Comparison of ENCODE assay signal across 1 cellular context in the genomic region with DNA sequence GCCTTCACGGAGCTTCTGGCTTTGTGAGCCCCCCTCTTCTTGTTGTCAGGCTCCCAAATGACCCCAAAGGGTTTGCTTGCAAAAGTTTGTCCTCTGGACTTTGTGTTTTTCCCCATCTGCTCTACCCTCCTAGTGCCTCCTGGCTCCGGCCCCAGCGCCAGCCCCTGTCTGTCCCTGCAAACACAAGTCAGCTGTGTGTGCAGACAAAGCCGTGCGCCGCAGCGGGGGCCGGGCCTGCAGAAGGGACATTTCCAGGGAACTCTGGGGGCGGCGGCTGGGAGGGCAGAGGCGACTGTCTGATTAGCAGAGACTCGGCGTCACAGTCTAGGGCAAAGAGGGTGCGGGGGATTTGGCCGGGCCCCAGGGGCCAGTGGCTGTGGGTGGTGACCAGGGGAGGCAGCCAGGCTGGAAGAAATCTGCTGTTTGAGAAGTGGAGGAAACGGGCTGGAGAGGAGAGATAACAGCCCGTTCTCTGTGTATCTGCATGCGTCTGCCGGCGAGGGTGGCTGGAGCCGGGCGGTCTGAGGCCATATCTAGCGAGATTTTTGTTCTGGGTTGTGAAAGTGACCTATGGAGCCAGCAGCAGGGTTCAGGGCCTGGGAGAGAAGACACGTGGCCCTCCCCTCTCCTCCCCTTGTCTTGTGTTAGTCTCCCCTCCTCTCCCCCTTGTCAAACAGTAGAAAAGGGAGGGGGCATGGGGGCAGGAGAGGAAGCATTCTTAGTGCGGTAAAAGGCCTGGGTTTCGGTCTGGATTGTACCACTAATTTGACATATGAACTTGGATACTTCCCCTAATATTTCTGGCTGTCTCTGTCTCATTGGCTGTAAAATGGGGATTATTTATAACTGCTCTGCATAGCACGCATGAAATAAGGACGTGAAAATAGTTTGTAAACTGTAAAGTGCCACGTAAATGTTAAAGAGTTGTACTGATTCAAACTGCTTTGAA.
TF ChIP-seq lines count a peak whose summit lies in the region.

No MANE protein-coding gene starts in this region.

TF ChIP-seq in HepG2, 621 proteins besides CTCF, POLR2A, EP300 and RAD21 (continued from another document and continues in another):
- TF ChIP-seq, protein P1, sequence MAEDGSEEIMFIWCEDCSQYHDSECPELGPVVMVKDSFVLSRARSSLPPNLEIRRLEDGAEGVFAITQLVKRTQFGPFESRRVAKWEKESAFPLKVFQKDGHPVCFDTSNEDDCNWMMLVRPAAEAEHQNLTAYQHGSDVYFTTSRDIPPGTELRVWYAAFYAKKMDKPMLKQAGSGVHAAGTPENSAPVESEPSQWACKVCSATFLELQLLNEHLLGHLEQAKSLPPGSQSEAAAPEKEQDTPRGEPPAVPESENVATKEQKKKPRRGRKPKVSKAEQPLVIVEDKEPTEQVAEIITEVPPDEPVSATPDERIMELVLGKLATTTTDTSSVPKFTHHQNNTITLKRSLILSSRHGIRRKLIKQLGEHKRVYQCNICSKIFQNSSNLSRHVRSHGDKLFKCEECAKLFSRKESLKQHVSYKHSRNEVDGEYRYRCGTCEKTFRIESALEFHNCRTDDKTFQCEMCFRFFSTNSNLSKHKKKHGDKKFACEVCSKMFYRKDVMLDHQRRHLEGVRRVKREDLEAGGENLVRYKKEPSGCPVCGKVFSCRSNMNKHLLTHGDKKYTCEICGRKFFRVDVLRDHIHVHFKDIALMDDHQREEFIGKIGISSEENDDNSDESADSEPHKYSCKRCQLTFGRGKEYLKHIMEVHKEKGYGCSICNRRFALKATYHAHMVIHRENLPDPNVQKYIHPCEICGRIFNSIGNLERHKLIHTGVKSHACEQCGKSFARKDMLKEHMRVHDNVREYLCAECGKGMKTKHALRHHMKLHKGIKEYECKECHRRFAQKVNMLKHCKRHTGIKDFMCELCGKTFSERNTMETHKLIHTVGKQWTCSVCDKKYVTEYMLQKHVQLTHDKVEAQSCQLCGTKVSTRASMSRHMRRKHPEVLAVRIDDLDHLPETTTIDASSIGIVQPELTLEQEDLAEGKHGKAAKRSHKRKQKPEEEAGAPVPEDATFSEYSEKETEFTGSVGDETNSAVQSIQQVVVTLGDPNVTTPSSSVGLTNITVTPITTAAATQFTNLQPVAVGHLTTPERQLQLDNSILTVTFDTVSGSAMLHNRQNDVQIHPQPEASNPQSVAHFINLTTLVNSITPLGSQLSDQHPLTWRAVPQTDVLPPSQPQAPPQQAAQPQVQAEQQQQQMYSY (CRISPR knock-in tag; IDR thresholded peaks at IDR 0.05) = no peak
- TF ChIP-seq ELF3 (CRISPR knock-in tag; IDR thresholded peaks at IDR 0.05) = 0 out of 2 replicates have a peak, but pooled peaks have one; percentile 14
- no peak for TF ChIP-seq ZNF772 (CRISPR knock-in tag; IDR thresholded peaks at IDR 0.05)
- 0 out of 2 replicates have a peak, but pooled peaks have one; percentile 17 for TF ChIP-seq ZNF557 (CRISPR knock-in tag; IDR thresholded peaks at IDR 0.05)
- no peak for TF ChIP-seq BRD4 (CRISPR knock-in tag; IDR thresholded peaks at IDR 0.05)
- no peak for TF ChIP-seq TEAD2 (CRISPR knock-in tag; IDR thresholded peaks at IDR 0.05)
- no peak for TF ChIP-seq FOXA1 (IDR thresholded peaks at IDR 0.05)
- peak; percentile 46; the same call in 1 of the 2 replicates for TF ChIP-seq FOXA1 (CRISPR knock-in tag; IDR thresholded peaks at IDR 0.05)
- peak; percentile 88 for TF ChIP-seq HIVEP1 (CRISPR knock-in tag; IDR thresholded peaks at IDR 0.05)
- TF ChIP-seq, protein P2, sequence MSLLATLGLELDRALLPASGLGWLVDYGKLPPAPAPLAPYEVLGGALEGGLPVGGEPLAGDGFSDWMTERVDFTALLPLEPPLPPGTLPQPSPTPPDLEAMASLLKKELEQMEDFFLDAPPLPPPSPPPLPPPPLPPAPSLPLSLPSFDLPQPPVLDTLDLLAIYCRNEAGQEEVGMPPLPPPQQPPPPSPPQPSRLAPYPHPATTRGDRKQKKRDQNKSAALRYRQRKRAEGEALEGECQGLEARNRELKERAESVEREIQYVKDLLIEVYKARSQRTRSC (CRISPR knock-in tag; IDR thresholded peaks at IDR 0.05; ENCODE audit: low read depth) = 0 out of 2 replicates have a peak, but pooled peaks have one; percentile 32
- TF ChIP-seq, protein P3, sequence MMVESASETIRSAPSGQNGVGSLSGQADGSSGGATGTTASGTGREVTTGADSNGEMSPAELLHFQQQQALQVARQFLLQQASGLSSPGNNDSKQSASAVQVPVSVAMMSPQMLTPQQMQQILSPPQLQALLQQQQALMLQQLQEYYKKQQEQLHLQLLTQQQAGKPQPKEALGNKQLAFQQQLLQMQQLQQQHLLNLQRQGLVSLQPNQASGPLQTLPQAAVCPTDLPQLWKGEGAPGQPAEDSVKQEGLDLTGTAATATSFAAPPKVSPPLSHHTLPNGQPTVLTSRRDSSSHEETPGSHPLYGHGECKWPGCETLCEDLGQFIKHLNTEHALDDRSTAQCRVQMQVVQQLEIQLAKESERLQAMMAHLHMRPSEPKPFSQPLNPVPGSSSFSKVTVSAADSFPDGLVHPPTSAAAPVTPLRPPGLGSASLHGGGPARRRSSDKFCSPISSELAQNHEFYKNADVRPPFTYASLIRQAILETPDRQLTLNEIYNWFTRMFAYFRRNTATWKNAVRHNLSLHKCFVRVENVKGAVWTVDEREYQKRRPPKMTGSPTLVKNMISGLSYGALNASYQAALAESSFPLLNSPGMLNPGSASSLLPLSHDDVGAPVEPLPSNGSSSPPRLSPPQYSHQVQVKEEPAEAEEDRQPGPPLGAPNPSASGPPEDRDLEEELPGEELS (CRISPR knock-in tag; IDR thresholded peaks at IDR 0.05) = peak; percentile 47; the same call in 1 of the 2 replicates
- TF ChIP-seq, protein P4, sequence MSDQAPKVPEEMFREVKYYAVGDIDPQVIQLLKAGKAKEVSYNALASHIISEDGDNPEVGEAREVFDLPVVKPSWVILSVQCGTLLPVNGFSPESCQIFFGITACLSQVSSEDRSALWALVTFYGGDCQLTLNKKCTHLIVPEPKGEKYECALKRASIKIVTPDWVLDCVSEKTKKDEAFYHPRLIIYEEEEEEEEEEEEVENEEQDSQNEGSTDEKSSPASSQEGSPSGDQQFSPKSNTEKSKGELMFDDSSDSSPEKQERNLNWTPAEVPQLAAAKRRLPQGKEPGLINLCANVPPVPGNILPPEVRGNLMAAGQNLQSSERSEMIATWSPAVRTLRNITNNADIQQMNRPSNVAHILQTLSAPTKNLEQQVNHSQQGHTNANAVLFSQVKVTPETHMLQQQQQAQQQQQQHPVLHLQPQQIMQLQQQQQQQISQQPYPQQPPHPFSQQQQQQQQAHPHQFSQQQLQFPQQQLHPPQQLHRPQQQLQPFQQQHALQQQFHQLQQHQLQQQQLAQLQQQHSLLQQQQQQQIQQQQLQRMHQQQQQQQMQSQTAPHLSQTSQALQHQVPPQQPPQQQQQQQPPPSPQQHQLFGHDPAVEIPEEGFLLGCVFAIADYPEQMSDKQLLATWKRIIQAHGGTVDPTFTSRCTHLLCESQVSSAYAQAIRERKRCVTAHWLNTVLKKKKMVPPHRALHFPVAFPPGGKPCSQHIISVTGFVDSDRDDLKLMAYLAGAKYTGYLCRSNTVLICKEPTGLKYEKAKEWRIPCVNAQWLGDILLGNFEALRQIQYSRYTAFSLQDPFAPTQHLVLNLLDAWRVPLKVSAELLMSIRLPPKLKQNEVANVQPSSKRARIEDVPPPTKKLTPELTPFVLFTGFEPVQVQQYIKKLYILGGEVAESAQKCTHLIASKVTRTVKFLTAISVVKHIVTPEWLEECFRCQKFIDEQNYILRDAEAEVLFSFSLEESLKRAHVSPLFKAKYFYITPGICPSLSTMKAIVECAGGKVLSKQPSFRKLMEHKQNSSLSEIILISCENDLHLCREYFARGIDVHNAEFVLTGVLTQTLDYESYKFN (CRISPR knock-in tag; conservative IDR thresholded peaks at IDR 0.05) = peak; percentile 91
- TF ChIP-seq CBX5 (CRISPR knock-in tag; IDR thresholded peaks at IDR 0.05; ENCODE audit: borderline replicate concordance) = 0 out of 2 replicates have a peak, but pooled peaks have one; percentile 34
- no peak for TF ChIP-seq ATF6 (CRISPR knock-in tag; conservative IDR thresholded peaks at IDR 0.05)
- TF ChIP-seq NCOR1 (IDR thresholded peaks at IDR 0.05; ENCODE audit: borderline replicate concordance, low read length) = peak; percentile 93
- peak; percentile 76 for TF ChIP-seq UBTF (CRISPR knock-in tag; IDR thresholded peaks at IDR 0.05)
- TF ChIP-seq MXD1 (CRISPR knock-in tag; IDR thresholded peaks at IDR 0.05) = peak; percentile 24; the same call in 1 of the 2 replicates
- peak; percentile 47 for TF ChIP-seq TARDBP (CRISPR knock-in tag; IDR thresholded peaks at IDR 0.05)
- no peak for TF ChIP-seq ZNF720 (CRISPR knock-in tag; IDR thresholded peaks at IDR 0.05)
- peak; percentile 87 for TF ChIP-seq HDAC1 (CRISPR knock-in tag; IDR thresholded peaks at IDR 0.05)
- TF ChIP-seq MYNN (CRISPR knock-in tag; IDR thresholded peaks at IDR 0.05; ENCODE audit: low read depth) = no peak
- TF ChIP-seq ZFP36L2 (CRISPR knock-in tag; IDR thresholded peaks at IDR 0.05) = no peak
- TF ChIP-seq, protein P5, sequence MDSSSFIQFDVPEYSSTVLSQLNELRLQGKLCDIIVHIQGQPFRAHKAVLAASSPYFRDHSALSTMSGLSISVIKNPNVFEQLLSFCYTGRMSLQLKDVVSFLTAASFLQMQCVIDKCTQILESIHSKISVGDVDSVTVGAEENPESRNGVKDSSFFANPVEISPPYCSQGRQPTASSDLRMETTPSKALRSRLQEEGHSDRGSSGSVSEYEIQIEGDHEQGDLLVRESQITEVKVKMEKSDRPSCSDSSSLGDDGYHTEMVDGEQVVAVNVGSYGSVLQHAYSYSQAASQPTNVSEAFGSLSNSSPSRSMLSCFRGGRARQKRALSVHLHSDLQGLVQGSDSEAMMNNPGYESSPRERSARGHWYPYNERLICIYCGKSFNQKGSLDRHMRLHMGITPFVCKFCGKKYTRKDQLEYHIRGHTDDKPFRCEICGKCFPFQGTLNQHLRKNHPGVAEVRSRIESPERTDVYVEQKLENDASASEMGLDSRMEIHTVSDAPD (CRISPR knock-in tag; IDR thresholded peaks at IDR 0.05) = peak; percentile 35; the same call in 1 of the 2 replicates
- 0 out of 2 replicates have a peak, but pooled peaks have one; percentile 40 for TF ChIP-seq JUN (CRISPR knock-in tag; IDR thresholded peaks at IDR 0.05)
- peak; percentile 23; the same call in 1 of the 2 replicates for TF ChIP-seq SOX5 (CRISPR knock-in tag; IDR thresholded peaks at IDR 0.05; ENCODE audit: borderline replicate concordance)
- TF ChIP-seq NR2C2 (CRISPR knock-in tag; IDR thresholded peaks at IDR 0.05; ENCODE audit: borderline replicate concordance) = 0 out of 2 replicates have a peak, but pooled peaks have one; percentile 29
- TF ChIP-seq ZNF180 (CRISPR knock-in tag; IDR thresholded peaks at IDR 0.05; ENCODE audit: borderline replicate concordance, low read depth) = no peak
- TF ChIP-seq MXD4 (CRISPR knock-in tag; IDR thresholded peaks at IDR 0.05) = peak; percentile 53
- peak; percentile 22 for TF ChIP-seq ZNF781 (CRISPR knock-in tag; IDR thresholded peaks at IDR 0.05; ENCODE audit: borderline replicate concordance, not compliant biosample characterization)
- peak; percentile 52; the same call in 1 of the 2 replicates for TF ChIP-seq RFXAP (CRISPR knock-in tag; IDR thresholded peaks at IDR 0.05; ENCODE audit: borderline replicate concordance)
- TF ChIP-seq ZSCAN22 (CRISPR knock-in tag; IDR thresholded peaks at IDR 0.05) = peak; percentile 68; the same call in 1 of the 2 replicates
- no peak for TF ChIP-seq ZFP90 (CRISPR knock-in tag; IDR thresholded peaks at IDR 0.05; ENCODE audit: borderline replicate concordance)
- TF ChIP-seq ZNF292 (CRISPR knock-in tag; IDR thresholded peaks at IDR 0.05; ENCODE audit: borderline replicate concordance, low read depth) = peak; percentile 97
- TF ChIP-seq, protein P6, sequence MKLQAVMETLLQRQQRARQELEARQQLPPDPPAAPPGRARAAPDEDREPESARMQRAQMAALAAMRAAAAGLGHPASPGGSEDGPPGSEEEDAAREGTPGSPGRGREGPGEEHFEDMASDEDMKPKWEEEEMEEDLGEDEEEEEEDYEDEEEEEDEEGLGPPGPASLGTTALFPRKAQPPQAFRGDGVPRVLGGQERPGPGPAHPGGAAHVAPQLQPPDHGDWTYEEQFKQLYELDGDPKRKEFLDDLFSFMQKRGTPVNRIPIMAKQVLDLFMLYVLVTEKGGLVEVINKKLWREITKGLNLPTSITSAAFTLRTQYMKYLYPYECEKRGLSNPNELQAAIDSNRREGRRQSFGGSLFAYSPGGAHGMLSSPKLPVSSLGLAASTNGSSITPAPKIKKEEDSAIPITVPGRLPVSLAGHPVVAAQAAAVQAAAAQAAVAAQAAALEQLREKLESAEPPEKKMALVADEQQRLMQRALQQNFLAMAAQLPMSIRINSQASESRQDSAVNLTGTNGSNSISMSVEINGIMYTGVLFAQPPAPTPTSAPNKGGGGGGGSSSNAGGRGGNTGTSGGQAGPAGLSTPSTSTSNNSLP (IDR thresholded peaks at IDR 0.05; ENCODE audit: low read depth, low read length) = 0 out of 2 replicates have a peak, but pooled peaks have one; percentile 35
